In the genomic region with DNA sequence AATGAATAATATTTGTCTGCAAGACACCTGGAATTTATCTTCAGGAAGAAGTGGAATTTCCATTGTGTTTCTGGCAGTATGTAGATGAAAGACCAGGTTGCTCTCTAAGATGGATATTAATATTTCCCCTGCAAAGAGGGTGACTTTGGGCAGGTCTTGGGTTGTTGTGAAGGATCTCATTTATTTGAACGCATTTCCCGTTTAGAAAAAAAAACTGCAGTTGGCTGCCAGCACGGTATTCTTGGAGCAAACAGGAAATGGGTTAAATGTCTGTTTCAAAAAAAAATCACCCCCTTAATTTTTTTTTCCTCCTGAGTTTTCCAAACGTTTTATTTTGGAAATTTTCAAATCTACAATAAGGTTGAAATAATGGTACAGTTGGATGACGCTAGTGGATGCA, we compare ENCODE assay signal across 17 cellular contexts. TPM values are rescaled to one million over a fixed set of nuclear protein-coding genes. Genes with fewer than 3 reads are reported as not detected.
DNase-seq lines count a peak whose midpoint lies in the region; ATAC-seq and TF ChIP-seq lines count a peak whose summit lies in the region.
"Had no signal": no experiment of that assay in that cellular context is flagged by ENCODE, and none has a peak within 500 bp of the region (broad histone marks: within the 10 kb centered on the region; RNA-seq: fewer than 3 reads in every experiment).

No MANE protein-coding gene starts in this region.

- DNase-seq in heart left ventricle, result no peak
- DNase-seq in Right ventricle myocardium superior, result no peak
- DNase-seq in T-helper 17 cell, result no peak
- DNase-seq in fibroblast of pulmonary artery (ENCODE audit: low read depth), result peak; percentile 31
- DNase-seq in stimulated activated effector memory CD8-positive, alpha-beta T cell treated with anti-CD3 and anti-CD28 coated beads, Interleukin-12 subunit alpha, Interleukin-12 subunit beta, amount 100 ng/mL, for 72 hours (ENCODE audit: low spot score in 2 of 2), result no peak
- DNase-seq in RKO (ENCODE audit: low spot score), result no peak
- no peak for DNase-seq in NCI-H1105 treated with DMSO at 0.1 percent for 48 hours (lab: John Stamatoyannopoulos, UW)
- DNase-seq: activated CD4-positive, alpha-beta T cell treated with anti-CD3 and anti-CD28 coated beads for 1 hour; left lung; NCI-H2029 treated with DMSO at 0.1 percent for 48 hours; NCI-H69; nephron progenitor cell; retina; upper lobe of right lung had no signal

- 11 to 21% (median 12%) methylated on average over 5 of the region's 5 CpGs for WGBS in heart left ventricle, 4 donors

- peak overlapping the region in 10 of 12 donors; percentile 1 to 63 (median 30) for H3K27ac ChIP-seq in heart left ventricle
- H3K27ac ChIP-seq: left lung, upper lobe of right lung had no signal

- peaks cover 60% of the 10 kb centered on the region for H3K4me1 Mint-ChIP-seq in T-helper 17 cell
- peaks cover 63% of the 10 kb centered on the region for H3K4me1 Mint-ChIP-seq in stimulated activated effector memory CD8-positive, alpha-beta T cell treated with anti-CD3 and anti-CD28 coated beads, Interleukin-12 subunit alpha, Interleukin-12 subunit beta, amount 100 ng/mL, for 72 hours

- ATAC-seq in heart left ventricle, result no peak
- no peak for ATAC-seq in Right ventricle myocardium superior (ENCODE audit: poor library complexity)
- ATAC-seq in T-helper 17 cell, result no peak
- no peak for ATAC-seq in stimulated activated effector memory CD8-positive, alpha-beta T cell treated with anti-CD3 and anti-CD28 coated beads, Interleukin-12 subunit alpha, Interleukin-12 subunit beta, amount 100 ng/mL, for 72 hours
- no peak for ATAC-seq in GM21737 (IDR thresholded peaks at IDR 0.05; ENCODE audit: unreplicated experiment)
- ATAC-seq: left lung, Panc1, upper lobe of right lung had no signal

- intact Hi-C loops in heart left ventricle (cut with DNase I), result loop anchor here in 5 of 10 donors (5.0 to 10.0 kb wide), 4 partner anchors 111 to 507 kb away; partner anchors contain the start of gene TMEM270 (in 3 of the 5)
- intact Hi-C loops in Right ventricle myocardium superior (cut with DNase I), result no loop called here

- peaks cover 2 to 73% (median 41%) of the 10 kb centered on the region in 9 donors for H3K36me3 ChIP-seq in heart left ventricle

- H3K9me3 Mint-ChIP-seq in stimulated activated effector memory CD8-positive, alpha-beta T cell treated with anti-CD3 and anti-CD28 coated beads, Interleukin-12 subunit alpha, Interleukin-12 subunit beta, amount 100 ng/mL, for 72 hours, result no peaks in the 10 kb centered on the region
- H3K9me3 Mint-ChIP-seq: activated T-helper 2 cell treated with anti-CD3 and anti-CD28 coated beads, Interferon-gamma antibody, Interleukin-2, Interleukin-4, amounts not matched to agents 10 μg/mL and 5 μg/mL and 100 μg/mL, durations not matched to agents 14 hours and 24 hours and 36 hours; nephron progenitor cell had no signal

- H3K4me3 Mint-ChIP-seq in T-helper 17 cell, result no peak overlapping the region
- H3K4me3 Mint-ChIP-seq in stimulated activated effector memory CD8-positive, alpha-beta T cell treated with anti-CD3 and anti-CD28 coated beads, Interleukin-12 subunit alpha, Interleukin-12 subunit beta, amount 100 ng/mL, for 72 hours, result no peak overlapping the region
- H3K4me3 Mint-ChIP-seq: nephron progenitor cell had no signal

- peak overlapping the region; percentile 83 for H3K27ac Mint-ChIP-seq in T-helper 17 cell
- peak overlapping the region; percentile 54 for H3K27ac Mint-ChIP-seq in stimulated activated effector memory CD8-positive, alpha-beta T cell treated with anti-CD3 and anti-CD28 coated beads, Interleukin-12 subunit alpha, Interleukin-12 subunit beta, amount 100 ng/mL, for 72 hours
- H3K27ac Mint-ChIP-seq: activated T-helper 2 cell treated with anti-CD3 and anti-CD28 coated beads, Interferon-gamma antibody, Interleukin-2, Interleukin-4, amounts not matched to agents 10 μg/mL and 5 μg/mL and 100 μg/mL, durations not matched to agents 14 hours and 24 hours and 36 hours; nephron progenitor cell had no signal

- H3K4me3 ChIP-seq in heart left ventricle (peak overlapping the region in 2 of 12 donors; percentile 1 to 19), fibroblast of pulmonary artery (replicated peaks; ENCODE audit: low read depth, low read length) (no peak overlapping the region)
- H3K4me3 ChIP-seq: left lung, upper lobe of right lung had no signal

- no peaks in the 10 kb centered on the region for H3K27me3 ChIP-seq in heart left ventricle
- H3K27me3 ChIP-seq: left lung, upper lobe of right lung had no signal

- peaks cover 16 to 84% (median 73%) of the 10 kb centered on the region in 12 donors for H3K4me1 ChIP-seq in heart left ventricle

- no peak for TF ChIP-seq POLR2A in heart left ventricle (IDR thresholded peaks at IDR 0.05)

- peaks cover 3% of the 10 kb centered on the region for H3K36me3 Mint-ChIP-seq in T-helper 17 cell (ENCODE audit: low read depth)
- H3K36me3 Mint-ChIP-seq in stimulated activated effector memory CD8-positive, alpha-beta T cell treated with anti-CD3 and anti-CD28 coated beads, Interleukin-12 subunit alpha, Interleukin-12 subunit beta, amount 100 ng/mL, for 72 hours, result peaks cover 94% of the 10 kb centered on the region

- H3K9me3 ChIP-seq in heart left ventricle (no peaks in the 10 kb centered on the region), T-helper 17 cell (ENCODE audit: control insufficient read depth, low read length, poor library complexity, severe bottlenecking) (no peaks in the 10 kb centered on the region)
- H3K9me3 ChIP-seq: left lung, upper lobe of right lung had no signal

- TF ChIP-seq CTCF in heart left ventricle (IDR thresholded peaks at IDR 0.05) (no peak), fibroblast of pulmonary artery (IDR thresholded peaks at IDR 0.05; ENCODE audit: low read length, missing control alignments) (no peak)

- H3K27me3 Mint-ChIP-seq in T-helper 17 cell, result no peaks in the 10 kb centered on the region

RNA-seq across cellular contexts. Expression of gene EIF4H, which starts 11.5 kb away (rescaled TPM):
- 100 to 1,000 TPM; 166 to 216 (median 196) TPM for total RNA-seq in heart left ventricle
- 100 to 1,000 TPM in 1 of 2 donors, 10 to 100 TPM in 1; 89.0 to 255 TPM for polyA plus RNA-seq in heart left ventricle
- 166 TPM for total RNA-seq in Right ventricle myocardium superior
- total RNA-seq in T-helper 17 cell, result 100 to 1,000 TPM; 242 to 255 TPM

RNA-seq across cellular contexts. Expression of gene LAT2, which starts 24.2 kb away (rescaled TPM):
- total RNA-seq in heart left ventricle (10 to 100 TPM in 1 of 9 donors, 1 to 10 TPM in 8; 1.0 to 20.8 (median 1.5) TPM), Right ventricle myocardium superior (2.2 TPM), T-helper 17 cell (1 to 10 TPM; 2.2 to 8.6 TPM)
- polyA plus RNA-seq in heart left ventricle, result 1 to 10 TPM; 1.7 to 2.9 TPM
